Comparison of ENCODE assay signal across 36 cellular contexts in the genomic region with DNA sequence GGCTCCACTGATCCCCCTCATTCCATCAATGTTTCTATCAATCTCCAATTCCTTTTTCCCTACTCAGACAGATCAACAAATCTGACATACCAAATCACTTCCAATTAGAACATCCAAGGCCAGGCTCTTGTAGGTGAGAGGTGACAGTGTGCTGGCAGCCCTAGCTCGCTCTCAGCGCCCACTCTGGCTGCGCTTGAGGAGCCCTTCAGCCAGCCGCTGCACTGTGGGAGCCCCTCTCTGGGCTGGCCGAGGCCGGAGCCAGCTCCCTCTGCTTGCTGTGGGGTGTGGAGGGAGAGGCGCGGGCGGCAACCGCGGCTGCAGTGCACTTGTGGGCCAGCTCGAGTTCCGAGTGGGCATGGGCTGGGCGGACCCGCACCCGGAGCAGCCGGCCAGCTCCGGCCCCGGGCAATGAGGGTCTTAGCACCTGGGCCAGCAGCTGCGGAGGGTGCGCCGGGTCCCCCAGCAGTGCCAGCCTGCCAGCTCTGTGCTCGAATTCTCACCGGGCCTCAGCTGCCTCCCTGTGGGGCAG.
"Had no signal": no experiment of that assay in that cellular context is flagged by ENCODE, and none has a peak within 500 bp of the region (broad histone marks: within the 10 kb centered on the region; RNA-seq: fewer than 3 reads in every experiment).

No MANE protein-coding gene starts in this region.

- H3K27me3 Mint-ChIP-seq: activated CD4-positive, alpha-beta T cell treated with anti-CD3 and anti-CD28 coated beads, Interleukin-2, amount 10 ng/mL, durations not matched to agents 7 days and 5 days; activated CD8-positive, alpha-beta T cell treated with anti-CD3 and anti-CD28 coated beads for 36 hours; activated naive CD8-positive, alpha-beta T cell treated with anti-CD3 and anti-CD28 coated beads for 36 hours; activated T-helper 17 cell treated with anti-CD3 and anti-CD28 coated beads, Interleukin-2, amount 50 U/mL, for 72 hours had no signal

- H3K4me1 ChIP-seq: breast epithelium had no signal

- H3K27ac ChIP-seq: adrenal gland, body of pancreas, brain microvascular endothelial cell, breast epithelium, VCaP had no signal

- FAIRE-seq: astrocyte, TTC549 had no signal

- H3K27me3 ChIP-seq: adrenal gland, body of pancreas, brain microvascular endothelial cell, breast epithelium had no signal

- H3K36me3 Mint-ChIP-seq: activated naive CD8-positive, alpha-beta T cell treated with anti-CD3 and anti-CD28 coated beads for 36 hours had no signal

- ATAC-seq: activated CD4-positive, CD25-positive, alpha-beta regulatory T cell treated with anti-CD3 and anti-CD28 coated beads, Interleukin-2, amount 50 U/mL, for 24 hours; activated CD8-positive, alpha-beta T cell treated with anti-CD3 and anti-CD28 coated beads for 36 hours; activated naive CD4-positive, alpha-beta T cell treated with anti-CD3 and anti-CD28 coated beads, Interleukin-2, amount 50 U/mL, for 72 hours; activated T-cell treated with anti-CD3 and anti-CD28 coated beads, Interleukin-2, amount 50 U/mL, for 4 hours; activated T-cell treated with anti-CD3 and anti-CD28 coated beads, Interleukin-2, amount 50 U/mL, for 72 hours; activated T-helper 17 cell treated with anti-CD3 and anti-CD28 coated beads, Interleukin-2, amount 50 U/mL, for 72 hours; body of pancreas had no signal

- H3K36me3 ChIP-seq: adrenal gland, brain microvascular endothelial cell, breast epithelium had no signal

- H3K4me3 Mint-ChIP-seq: activated CD4-positive, alpha-beta T cell treated with anti-CD3 and anti-CD28 coated beads, Interleukin-2, amount 10 ng/mL, durations not matched to agents 7 days and 5 days; activated CD8-positive, alpha-beta T cell treated with anti-CD3 and anti-CD28 coated beads for 36 hours; activated naive CD4-positive, alpha-beta T cell treated with anti-CD3 and anti-CD28 coated beads for 36 hours; activated naive CD8-positive, alpha-beta T cell treated with anti-CD3 and anti-CD28 coated beads for 36 hours; activated T-cell treated with anti-CD3 and anti-CD28 coated beads, Interleukin-2, amount 50 U/mL, for 4 hours; activated T-cell treated with anti-CD3 and anti-CD28 coated beads, Interleukin-2, amount 50 U/mL, for 72 hours; activated T-helper 1 cell treated with anti-CD3 and anti-CD28 coated beads, Interleukin-12 subunit alpha, Interleukin-12 subunit beta, Interleukin-2, Interleukin-4 antibody, amounts not matched to agents 30 ng/mL and 10 ng/mL and 1 ng/mL, durations not matched to agents 14 hours and 24 hours and 36 hours; activated T-helper 17 cell treated with anti-CD3 and anti-CD28 coated beads, Interleukin-2, amount 50 U/mL, for 72 hours; T-helper 1 cell treated with Interleukin-12 subunit alpha and Interleukin-12 subunit beta and Interleukin-4 antibody, amounts not matched to agents 30 μg/mL and 1 μg/mL, for 36 hours; T-helper 2 cell treated with Interferon-gamma antibody and Interleukin-4, amounts not matched to agents 5 μg/mL and 100 μg/mL, for 36 hours had no signal

- H3K9me3 ChIP-seq: adrenal gland, body of pancreas, breast epithelium had no signal

- DNase-seq: activated CD4-positive, alpha-beta T cell treated with anti-CD3 and anti-CD28 coated beads for 1 hour; activated CD4-positive, alpha-beta T cell treated with anti-CD3 and anti-CD28 coated beads for 4 hours; activated CD4-positive, alpha-beta T cell treated with anti-CD3 and anti-CD28 coated beads, Interleukin-2, amount 10 ng/mL, durations not matched to agents 7 days and 5 days; activated CD4-positive, alpha-beta T cell treated with anti-CD3 and anti-CD28 coated beads, Interleukin-2, amount 50 U/mL, for 48 hours; activated CD4-positive, CD25-positive, alpha-beta regulatory T cell; activated CD8-positive, alpha-beta memory T cell treated with anti-CD3 and anti-CD28 coated beads, Interleukin-2, amount 50 U/mL, for 4 hours; activated CD8-positive, alpha-beta T cell treated with anti-CD3 and anti-CD28 coated beads for 36 hours; activated effector memory CD4-positive, alpha-beta T cell treated with anti-CD3 and anti-CD28 coated beads, Interleukin-2, amount 50 U/mL, for 16 hours; activated gamma-delta T cell treated with Interleukin-2 at 50 U/mL for 16 hours; activated naive CD4-positive, alpha-beta T cell; activated naive CD4-positive, alpha-beta T cell treated with anti-CD3 and anti-CD28 coated beads for 36 hours; activated naive CD4-positive, alpha-beta T cell treated with anti-CD3 and anti-CD28 coated beads, Interleukin-2, amount 50 U/mL, for 16 hours; activated naive CD8-positive, alpha-beta T cell treated with anti-CD3 and anti-CD28 coated beads for 36 hours; activated T-cell treated with anti-CD3 and anti-CD28 coated beads for 4 hours; activated T-cell treated with anti-CD3 and anti-CD28 coated beads, Interleukin-2, amount 50 U/mL, for 1 hour; activated T-cell treated with anti-CD3 and anti-CD28 coated beads, Interleukin-2, amount 50 U/mL, for 4 hours; activated T-cell treated with anti-CD3 and anti-CD28 coated beads, Interleukin-2, amount 50 U/mL, for 72 hours; adrenal gland; amniotic stem cell; aorta; body of pancreas; brain microvascular endothelial cell; central memory CD4-positive, alpha-beta T cell; T-helper 1 cell; T-helper 2 cell; T-helper 9 cell had no signal

- H3K27ac Mint-ChIP-seq: activated CD4-positive, alpha-beta T cell treated with anti-CD3 and anti-CD28 coated beads, Interleukin-2, amount 10 ng/mL, durations not matched to agents 7 days and 5 days; activated CD8-positive, alpha-beta T cell treated with anti-CD3 and anti-CD28 coated beads for 36 hours; activated naive CD4-positive, alpha-beta T cell treated with anti-CD3 and anti-CD28 coated beads for 36 hours; activated naive CD4-positive, alpha-beta T cell treated with anti-CD3 and anti-CD28 coated beads, Interleukin-2, amount 50 U/mL, for 72 hours; activated naive CD8-positive, alpha-beta T cell treated with anti-CD3 and anti-CD28 coated beads for 36 hours; activated T-cell treated with anti-CD3 and anti-CD28 coated beads, Interleukin-2, amount 50 U/mL, for 72 hours; activated T-helper 1 cell treated with anti-CD3 and anti-CD28 coated beads, Interleukin-12 subunit alpha, Interleukin-12 subunit beta, Interleukin-2, Interleukin-4 antibody, amounts not matched to agents 30 ng/mL and 10 ng/mL and 1 ng/mL, durations not matched to agents 14 hours and 24 hours and 36 hours; activated T-helper 17 cell treated with anti-CD3 and anti-CD28 coated beads, Interleukin-2, amount 50 U/mL, for 72 hours; T-helper 1 cell treated with Interleukin-12 subunit alpha and Interleukin-12 subunit beta and Interleukin-4 antibody, amounts not matched to agents 30 μg/mL and 1 μg/mL, for 36 hours; T-helper 2 cell treated with Interferon-gamma antibody and Interleukin-4, amounts not matched to agents 5 μg/mL and 100 μg/mL, for 36 hours had no signal

- H3K9me3 Mint-ChIP-seq: activated CD4-positive, alpha-beta T cell treated with anti-CD3 and anti-CD28 coated beads, Interleukin-2, amount 10 ng/mL, durations not matched to agents 7 days and 5 days; activated CD8-positive, alpha-beta T cell treated with anti-CD3 and anti-CD28 coated beads for 36 hours; activated naive CD4-positive, alpha-beta T cell treated with anti-CD3 and anti-CD28 coated beads for 36 hours; activated naive CD4-positive, alpha-beta T cell treated with anti-CD3 and anti-CD28 coated beads, Interleukin-2, amount 50 U/mL, for 72 hours; activated naive CD8-positive, alpha-beta T cell treated with anti-CD3 and anti-CD28 coated beads for 36 hours; activated T-cell treated with anti-CD3 and anti-CD28 coated beads, Interleukin-2, amount 50 U/mL, for 4 hours; activated T-cell treated with anti-CD3 and anti-CD28 coated beads, Interleukin-2, amount 50 U/mL, for 72 hours; activated T-helper 1 cell treated with anti-CD3 and anti-CD28 coated beads, Interleukin-12 subunit alpha, Interleukin-12 subunit beta, Interleukin-2, Interleukin-4 antibody, amounts not matched to agents 30 ng/mL and 10 ng/mL and 1 ng/mL, durations not matched to agents 14 hours and 24 hours and 36 hours; activated T-helper 17 cell treated with anti-CD3 and anti-CD28 coated beads, Interleukin-2, amount 50 U/mL, for 72 hours; T-helper 1 cell treated with Interleukin-12 subunit alpha and Interleukin-12 subunit beta and Interleukin-4 antibody, amounts not matched to agents 30 μg/mL and 1 μg/mL, for 36 hours; T-helper 2 cell treated with Interferon-gamma antibody and Interleukin-4, amounts not matched to agents 5 μg/mL and 100 μg/mL, for 36 hours had no signal

- H3K4me3 ChIP-seq: adrenal gland, body of pancreas, breast epithelium had no signal
